In the genomic region with DNA sequence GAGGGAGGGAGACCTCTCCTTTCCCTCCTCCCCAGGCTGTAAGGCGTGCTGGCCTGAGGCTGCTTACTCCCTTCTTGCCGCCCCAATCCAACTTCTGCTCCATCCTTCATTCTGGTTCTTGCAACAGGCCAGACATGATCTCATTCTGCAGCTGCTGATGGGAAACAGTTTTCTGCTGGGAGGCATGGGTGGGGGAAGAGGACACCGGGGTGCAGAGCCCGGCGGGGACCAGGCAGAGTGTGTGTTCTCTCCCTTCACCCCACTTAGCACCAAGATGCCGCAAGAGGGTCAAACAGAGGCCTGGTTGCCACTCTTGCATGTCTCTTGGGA, we compare ENCODE assay signal across 9 cellular contexts. TPM values are rescaled to one million over a fixed set of nuclear protein-coding genes. Genes with fewer than 3 reads are reported as not detected.
DNase-seq lines count a peak whose midpoint lies in the region; ATAC-seq and TF ChIP-seq lines count a peak whose summit lies in the region.
"Had no signal": no experiment of that assay in that cellular context is flagged by ENCODE, and none has a peak within 500 bp of the region (broad histone marks: within the 10 kb centered on the region; RNA-seq: fewer than 3 reads in every experiment).

No MANE protein-coding gene starts in this region.

- H4K20me1 ChIP-seq in osteoblast (ENCODE audit: insufficient read depth, low read length): peaks cover 14% of the 10 kb centered on the region

- H3K36me3 Mint-ChIP-seq in Calu3 (ENCODE audit: insufficient read depth, unreplicated experiment): peaks cover 14% of the 10 kb centered on the region
- H3K36me3 Mint-ChIP-seq in dendritic cell treated with granulocyte-macrophage colony-stimulating factor and Interleukin-4, amounts not matched to agents 40 ng/mL and 50 ng/mL, for 4 days (ENCODE audit: low read depth): peaks cover 6% of the 10 kb centered on the region

- peaks cover 14% of the 10 kb centered on the region for H3K4me1 Mint-ChIP-seq in Calu3 (ENCODE audit: low read depth, unreplicated experiment)
- peaks cover 35% of the 10 kb centered on the region for H3K4me1 Mint-ChIP-seq in dendritic cell treated with granulocyte-macrophage colony-stimulating factor and Interleukin-4, amounts not matched to agents 40 ng/mL and 50 ng/mL, for 4 days (ENCODE audit: low read depth)

- no peak overlapping the region for H2AFZ ChIP-seq in osteoblast (ENCODE audit: low read length)

- no peak overlapping the region for H3K27ac Mint-ChIP-seq in Calu3 (ENCODE audit: unreplicated experiment)
- no peak overlapping the region for H3K27ac Mint-ChIP-seq in dendritic cell treated with granulocyte-macrophage colony-stimulating factor and Interleukin-4, amounts not matched to agents 40 ng/mL and 50 ng/mL, for 4 days

- H3K36me3 ChIP-seq in MG63: peaks cover 26% of the 10 kb centered on the region
- H3K36me3 ChIP-seq in osteoblast (ENCODE audit: insufficient read depth, low read length): no peaks in the 10 kb centered on the region

- CTCF ChIA-PET in Calu3 (lab: Charles Lee): no interaction called here

- peaks cover 7% of the 10 kb centered on the region for H3K4me1 ChIP-seq in osteoblast (ENCODE audit: insufficient read depth, low read length)

- no peaks in the 10 kb centered on the region for H3K9me3 Mint-ChIP-seq in Calu3 (ENCODE audit: low read depth, unreplicated experiment)
- no peaks in the 10 kb centered on the region for H3K9me3 Mint-ChIP-seq in dendritic cell treated with granulocyte-macrophage colony-stimulating factor and Interleukin-4, amounts not matched to agents 40 ng/mL and 50 ng/mL, for 4 days

- H3K4me3 Mint-ChIP-seq in Calu3 (ENCODE audit: low read depth, unreplicated experiment): peak overlapping the region; percentile 65
- peak overlapping the region; percentile 28 for H3K4me3 Mint-ChIP-seq in dendritic cell treated with granulocyte-macrophage colony-stimulating factor and Interleukin-4, amounts not matched to agents 40 ng/mL and 50 ng/mL, for 4 days

- no peaks in the 10 kb centered on the region for H3K9me3 ChIP-seq in MG63
- H3K9me3 ChIP-seq in osteoblast (ENCODE audit: low read depth, low read length): no peaks in the 10 kb centered on the region

- peaks cover 12% of the 10 kb centered on the region for H3K27me3 Mint-ChIP-seq in Calu3 (ENCODE audit: unreplicated experiment)
- H3K27me3 Mint-ChIP-seq in dendritic cell treated with granulocyte-macrophage colony-stimulating factor and Interleukin-4, amounts not matched to agents 40 ng/mL and 50 ng/mL, for 4 days: peaks cover 35% of the 10 kb centered on the region

- no peaks in the 10 kb centered on the region for H3K79me2 ChIP-seq in osteoblast (ENCODE audit: insufficient read depth, low read length)

- no peak for TF ChIP-seq CTCF in Calu3 (IDR thresholded peaks at IDR 0.05; ENCODE audit: unreplicated experiment)
- no peak for TF ChIP-seq CTCF in osteoblast (IDR thresholded peaks at IDR 0.05; ENCODE audit: extremely low read depth, low read depth, low read length)

- ATAC-seq in HG02840 (IDR thresholded peaks at IDR 0.05; ENCODE audit: low FRiP score, unreplicated experiment): no peak

- H3K4me3 ChIP-seq in MG63: peak overlapping the region; percentile 89
- no peak overlapping the region for H3K4me3 ChIP-seq in osteoblast (ENCODE audit: insufficient read depth, low read length)

- intact Hi-C loops in Calu3 (cut with micrococcal nuclease; ENCODE audit: unreplicated experiment): loop anchor here (1.0 to 5.0 kb wide), 2 partner anchors 7 to 44 kb away; no protein-coding TSS in a partner anchor
- intact Hi-C loops in dendritic cell treated with granulocyte-macrophage colony-stimulating factor and Interleukin-4, amounts not matched to agents 40 ng/mL and 50 ng/mL, for 4 days (cut with micrococcal nuclease): no loop called here

- DNase-seq in Calu3: no peak
- no peak for DNase-seq in MG63
- no peak for DNase-seq in osteoblast (ENCODE audit: insufficient read length, low spot score, missing footprints)
- no peak for DNase-seq in NCI-H2029 treated with DMSO at 0.1 percent for 48 hours (lab: John Stamatoyannopoulos, UW)
- no peak for DNase-seq in AML-193 (lab: John Stamatoyannopoulos, UW)
- DNase-seq: NCI-H1417 treated with DMSO at 0.1 percent for 48 hours had no signal

- H3K27me3 ChIP-seq in MG63 (no peaks in the 10 kb centered on the region), osteoblast (ENCODE audit: insufficient read depth, low read length) (peaks cover 16% of the 10 kb centered on the region)

- no TSS peak for BruUV-seq in Calu3 (replicated peaks; lab: Mats Ljungman, UMichigan)

- H3K4me2 ChIP-seq in osteoblast (ENCODE audit: insufficient read depth, low read length): peak overlapping the region; percentile 79

- no peak overlapping the region for H3K27ac ChIP-seq in osteoblast (ENCODE audit: low read depth, low read length)

RNA-seq across cellular contexts. Expression of a gene that starts 1.4 kb away (rescaled TPM):
- total RNA-seq in Calu3 (2022) (7.1 and 8.1 TPM in 2 replicates), osteoblast (5.8 and 5.9 TPM in 2 replicates)
- 17.2 and 33.1 TPM in 2 replicates for total RNA-seq in MG63 (2014; rRNA removed; shearing (Covaris generic); ENCODE audit: low replicate concordance)

RNA-seq across cellular contexts. Expression of a gene that starts 2.8 kb away (rescaled TPM):
- total RNA-seq in Calu3 (2022) (0.22 TPM in 1 of 2 replicates, not detected in the other), osteoblast (under 0.01 TPM in 1 of 2 replicates, not detected in the other)
- total RNA-seq in MG63 (2014; rRNA removed; shearing (Covaris generic); ENCODE audit: low replicate concordance): 3.3 TPM in 1 of 2 replicates, not detected in the other
- total RNA-seq: kidney epithelial cell had no signal

RNA-seq across cellular contexts. Expression of a gene that starts 7.9 kb away (rescaled TPM):
- total RNA-seq in Calu3 (2022) (not detected in 2 replicates), osteoblast (not detected in 2 replicates)
- total RNA-seq in MG63 (2014; rRNA removed; shearing (Covaris generic); ENCODE audit: low replicate concordance): not detected in 2 replicates
- total RNA-seq: kidney epithelial cell had no signal

RNA-seq across cellular contexts. Expression of a gene that starts 15.6 kb away (rescaled TPM):
- total RNA-seq in Calu3 (2022) (82.7 and 85.9 TPM in 2 replicates), osteoblast (82.9 and 84.6 TPM in 2 replicates)
- 161 and 244 TPM in 2 replicates for total RNA-seq in MG63 (2014; rRNA removed; shearing (Covaris generic); ENCODE audit: low replicate concordance)

RNA-seq across cellular contexts. Expression of a gene that starts 33.1 kb away (rescaled TPM):
- total RNA-seq in Calu3 (2022): 13.3 and 17.0 TPM in 2 replicates
- 2.7 and 13.6 TPM in 2 replicates for total RNA-seq in MG63 (2014; rRNA removed; shearing (Covaris generic); ENCODE audit: low replicate concordance)
- total RNA-seq in osteoblast: 6.8 and 8.0 TPM in 2 replicates
